8 cellular contexts compared by ENCODE assay signal in genomic region chr4:121824171-121824527, GRCh38. TPM values are rescaled to one million over a fixed set of nuclear protein-coding genes. Genes with fewer than 3 reads are reported as not detected.
A peak's percentile ranks its signal among the peaks of the same experiment; 100 is the strongest.
DNase-seq lines count a peak whose midpoint lies in the region; ATAC-seq, FAIRE-seq and TF ChIP-seq lines count a peak whose summit lies in the region.

No MANE protein-coding gene starts in this region.

- H3K27ac Mint-ChIP-seq in memory B cell, result peak overlapping the region; percentile 91

- CTCF ChIA-PET in A673 (lab: Charles Lee), result no interaction called here

- H3K36me3 Mint-ChIP-seq in memory B cell, result peaks cover 2% of the 10 kb centered on the region

- POLR2A ChIA-PET in A673 (lab: Charles Lee; ENCODE audit: low non-redundant PET), result interaction anchor here (0.7 kb wide), 1 partner anchor 46 kb away, joined by 8 read pairs; the partner anchor contains the start of gene BBS7

- H3K4me3 ChIP-seq in A673 (ENCODE audit: low read depth, low read length, poor library complexity, severe bottlenecking) (peak overlapping the region; percentile 96), GM23248 (peak overlapping the region; percentile 80), ascending aorta (peak overlapping the region; percentile 68 to 76)

- peak overlapping the region; percentile 97 for H3K4me2 ChIP-seq in GM23248 (ENCODE audit: unreplicated experiment)

- in situ Hi-C loops in GM23248 (cut with MboI) (no loop called here), GM13977 (cut with MboI; ENCODE audit: low pct_unique_long_range_greater_than_20kb, low sequenced_read_pairs, unreplicated experiment) (no loop called here)

- H3K4me1 Mint-ChIP-seq in memory B cell, result peaks cover 9% of the 10 kb centered on the region

- H2AFZ ChIP-seq in GM23248, result peak overlapping the region; percentile 93

- H3K27me3 Mint-ChIP-seq in memory B cell, result no peaks in the 10 kb centered on the region

- H3K79me2 ChIP-seq in GM23248 (ENCODE audit: insufficient read depth), result peaks cover 40% of the 10 kb centered on the region

- peak overlapping the region; percentile 94 for H3K4me3 Mint-ChIP-seq in memory B cell

- TF ChIP-seq CTCF in A673 (conservative IDR thresholded peaks at IDR 0.05; ENCODE audit: low read depth, low read length), result 0 out of 2 replicates have a peak, but pooled peaks have one; percentile 2
- no peak for TF ChIP-seq CTCF in ascending aorta (IDR thresholded peaks at IDR 0.05)
- TF ChIP-seq CTCF in GM13977 (IDR thresholded peaks at IDR 0.05; ENCODE audit: extremely low read depth, insufficient read depth, missing control alignments), result no peak

- no peaks in the 10 kb centered on the region for H4K20me1 ChIP-seq in GM23248 (ENCODE audit: insufficient read depth)

- intact Hi-C loops in A673 (cut with micrococcal nuclease; ENCODE audit: unreplicated experiment) (loop anchor here (5.0 kb wide), 1 partner anchor 753 kb away; no protein-coding TSS in a partner anchor), ascending aorta (cut with DNase I) (no loop called here)

- H3K9me2 ChIP-seq in GM23248 (ENCODE audit: insufficient read depth), result no peaks in the 10 kb centered on the region

- FAIRE-seq in RCC 7860 (lab: Jason Lieb, UNC), result no peak

- peaks cover 20% of the 10 kb centered on the region for H3F3A ChIP-seq in GM23248 (ENCODE audit: insufficient read depth)

- no peaks in the 10 kb centered on the region for H3K9me3 Mint-ChIP-seq in memory B cell

- H3K27me3 ChIP-seq in A673 (replicated peaks; ENCODE audit: insufficient read depth, low read depth, low read length, poor library complexity), result no peaks in the 10 kb centered on the region
- H3K27me3 ChIP-seq in GM23248 (replicated peaks; ENCODE audit: insufficient read depth), result no peaks in the 10 kb centered on the region
- no peaks in the 10 kb centered on the region for H3K27me3 ChIP-seq in ascending aorta

- H3K36me3 ChIP-seq in A673 (ENCODE audit: insufficient read depth, low read length, poor library complexity, severe bottlenecking) (peaks cover 34% of the 10 kb centered on the region), GM23248 (ENCODE audit: low read depth) (peaks cover 21% of the 10 kb centered on the region; the same call in 1 of the 2 replicates), ascending aorta (peaks cover 0 to 20% of the 10 kb centered on the region in 2 donors)

- DNase-seq in A673 (ENCODE audit: low spot score) (no peak), GM23248 (no peak), ascending aorta (ENCODE audit: low spot score in 2 of 2) (no peak), memory B cell (ENCODE audit: low spot score in 2 of 2) (no peak), GM19240 (ENCODE audit: insufficient read length, low spot score) (no peak), RCC 7860 (ENCODE audit: low spot score) (no peak), GM13977 (ENCODE audit: low spot score) (no peak)

- H3K9me3 ChIP-seq in A673 (ENCODE audit: low read depth, low read length, poor library complexity, severe bottlenecking) (no peaks in the 10 kb centered on the region), GM23248 (ENCODE audit: low read depth) (no peaks in the 10 kb centered on the region), ascending aorta (no peaks in the 10 kb centered on the region)

- WGBS in GM23248 (ENCODE audit: low coverage in 1 of 2, low lambda C conversion rate in 2 of 2, missing lambda C conversion rate in 2 of 2), 2 experiments, result 3 to 4% methylated on average over 8 of the region's 8 CpGs

- H3K27ac ChIP-seq in A673 (ENCODE audit: low read depth, low read length, poor library complexity, severe bottlenecking) (peak overlapping the region; percentile 92), GM23248 (peak overlapping the region; percentile 74), ascending aorta (peak overlapping the region; percentile 51 to 73)

- H3K4me1 ChIP-seq in A673 (ENCODE audit: insufficient read depth, low read length, poor library complexity, severe bottlenecking), result peaks cover 22% of the 10 kb centered on the region
- peaks cover 47% of the 10 kb centered on the region for H3K4me1 ChIP-seq in GM23248 (ENCODE audit: insufficient read depth)
- H3K4me1 ChIP-seq in ascending aorta, result peaks cover 4 to 6% of the 10 kb centered on the region in 2 donors

- peak overlapping the region; percentile 81 for H3K9ac ChIP-seq in GM23248

- no peak for ATAC-seq in memory B cell (ENCODE audit: low read depth)
- no peak for ATAC-seq in GM21360 (IDR thresholded peaks at IDR 0.05; ENCODE audit: unreplicated experiment)

- TSS peak; percentile 94 for BruUV-seq in A673 (replicated peaks; lab: Mats Ljungman, UMichigan)

RNA-seq across cellular contexts. Expression of gene CCNA2, which starts 0.5 kb away (rescaled TPM):
- total RNA-seq in A673 (2021), result 99.0 and 105 TPM in 2 replicates
- total RNA-seq in GM23248 (2014; rRNA removed; shearing (Covaris generic)), result 45.3 and 47.7 TPM in 2 replicates
- polyA plus RNA-seq in GM23248 (2016; fragmentation: Nextera tagmentation; extraction: Ambion mirVana), result 33.1 and 33.7 TPM in 2 replicates
- total RNA-seq in ascending aorta, result not detected

RNA-seq across cellular contexts. Expression of gene EXOSC9, which starts 23.0 kb away (rescaled TPM):
- total RNA-seq in A673 (2021) (79.0 and 79.8 TPM in 2 replicates), ascending aorta (11.9 TPM)
- total RNA-seq in GM23248 (2014; rRNA removed; shearing (Covaris generic)), result 44.1 and 48.4 TPM in 2 replicates
- 37.9 and 41.9 TPM in 2 replicates for polyA plus RNA-seq in GM23248 (2016; fragmentation: Nextera tagmentation; extraction: Ambion mirVana)

RNA-seq across cellular contexts. Expression of gene BBS7, which starts 46.1 kb away (rescaled TPM):
- total RNA-seq in A673 (2021), result 26.7 and 32.5 TPM in 2 replicates
- total RNA-seq in GM23248 (2014; rRNA removed; shearing (Covaris generic)), result 24.5 and 25.3 TPM in 2 replicates
- 27.7 and 28.7 TPM in 2 replicates for polyA plus RNA-seq in GM23248 (2016; fragmentation: Nextera tagmentation; extraction: Ambion mirVana)
- total RNA-seq in ascending aorta, result 5.6 TPM

RNA-seq across cellular contexts. Expression of gene SMIM43, which starts 59.2 kb away (rescaled TPM):
- total RNA-seq in A673 (2021) (0.37 and 0.45 TPM in 2 replicates), ascending aorta (not detected)
- total RNA-seq in GM23248 (2014; rRNA removed; shearing (Covaris generic)), result 3.4 and 3.5 TPM in 2 replicates
- 1.4 TPM in 2 replicates for polyA plus RNA-seq in GM23248 (2016; fragmentation: Nextera tagmentation; extraction: Ambion mirVana)

Comparison
In these comparisons a context has a peak if more than half of its experiments do, and no peak if none do; other contexts are left out.
1. RNA of gene CCNA2, which starts 0.5 kb away (total RNA-seq): 99.0 to 105 TPM in A673 and 45.3 to 47.7 TPM in GM23248; not detected in ascending aorta (single experiment); every median in the first group is over 10 times any median in the second.
2. Peak in every context shown above with its lines, with median percentiles within 50 percentile points of each other: H3K27ac ChIP-seq and H3K4me3 ChIP-seq.